ENCODE assay signal across 24 cellular contexts in the genomic region with DNA sequence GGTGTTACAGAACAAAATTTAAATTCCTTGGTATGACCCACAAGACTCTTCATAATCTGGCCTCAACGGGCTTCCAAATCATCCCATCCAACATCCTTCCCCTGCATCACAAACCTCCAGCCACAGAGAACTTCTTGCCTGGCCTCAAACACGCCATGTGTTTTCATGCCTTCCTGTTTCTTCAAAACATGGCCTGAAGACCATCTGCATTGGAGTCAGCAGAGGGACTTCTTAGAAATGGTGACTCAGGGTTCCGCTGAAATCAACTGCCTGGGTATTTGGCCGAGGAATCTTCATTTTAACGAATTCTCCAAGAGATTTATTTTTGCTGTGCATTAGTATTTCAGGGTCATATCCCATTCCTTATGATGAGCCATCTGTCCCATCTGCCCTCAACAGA.
"Had no signal": no experiment of that assay in that cellular context is flagged by ENCODE, and none has a peak within 500 bp of the region (broad histone marks: within the 10 kb centered on the region; RNA-seq: fewer than 3 reads in every experiment).

No MANE protein-coding gene starts in this region.

- H3K4me1 ChIP-seq: neural progenitor cell, right atrium auricular region, tibial artery, upper lobe of left lung, uterus had no signal

- H3K27ac ChIP-seq: epithelial cell of prostate, esophagus muscularis mucosa, gastroesophageal sphincter, neural progenitor cell, ovary, right atrium auricular region, sigmoid colon, tibial artery, upper lobe of left lung, uterus had no signal

- DNase-seq: effector memory CD8-positive, alpha-beta T cell; glutamatergic neuron; immature natural killer cell; kidney; left cardiac atrium; left ventricle myocardium superior; mesenchymal stem cell; midbrain; nucleus accumbens; ovary; sigmoid colon; small intestine; stimulated activated CD4-positive, alpha-beta T cell treated with anti-CD3 and anti-CD28 coated beads, Interleukin-12 subunit alpha, Interleukin-12 subunit beta, amount 100 ng/mL, for 4 hours; stimulated activated naive CD4-positive, alpha-beta T cell treated with Interleukin-2 at 50 U/mL for 16 hours; tibial artery; upper lobe of left lung; uterus had no signal

- H3K36me3 Mint-ChIP-seq: immature natural killer cell; natural killer cell treated with Interleukin-12 subunit alpha and Interleukin-12 subunit beta and Interleukin-15 and Interleukin-18, amount 100 ng/mL, for 72 hours; neural progenitor cell had no signal

- H3K4me1 Mint-ChIP-seq: immature natural killer cell had no signal

- H3K27ac Mint-ChIP-seq: effector memory CD8-positive, alpha-beta T cell; immature natural killer cell; natural killer cell treated with Interleukin-12 subunit alpha and Interleukin-12 subunit beta and Interleukin-15 and Interleukin-18, amount 100 ng/mL, for 72 hours; neural progenitor cell had no signal

- H3K4me3 ChIP-seq: esophagus muscularis mucosa, gastroesophageal sphincter, lung, neural progenitor cell, ovary, right atrium auricular region, sigmoid colon, tibial artery, upper lobe of left lung, uterus had no signal

- H3K9me3 Mint-ChIP-seq: effector memory CD8-positive, alpha-beta T cell; immature natural killer cell; natural killer cell treated with Interleukin-12 subunit alpha and Interleukin-12 subunit beta and Interleukin-15 and Interleukin-18, amount 100 ng/mL, for 72 hours had no signal

- H3K9me3 ChIP-seq: esophagus muscularis mucosa, gastroesophageal sphincter, ovary, right atrium auricular region, sigmoid colon, tibial artery, upper lobe of left lung, uterus had no signal

- H3K4me3 Mint-ChIP-seq: effector memory CD8-positive, alpha-beta T cell; immature natural killer cell; natural killer cell treated with Interleukin-12 subunit alpha and Interleukin-12 subunit beta and Interleukin-15 and Interleukin-18, amount 100 ng/mL, for 72 hours; neural progenitor cell had no signal

- H3K36me3 ChIP-seq: esophagus muscularis mucosa, gastroesophageal sphincter, neural progenitor cell, ovary, right atrium auricular region, sigmoid colon, tibial artery, upper lobe of left lung, uterus had no signal

- ATAC-seq: effector memory CD8-positive, alpha-beta T cell; gastroesophageal sphincter; left cardiac atrium; left ventricle myocardium superior; natural killer cell treated with Interleukin-12 subunit alpha and Interleukin-12 subunit beta and Interleukin-15 and Interleukin-18, amount 100 ng/mL, for 72 hours had no signal

- H3K27me3 ChIP-seq: esophagus muscularis mucosa, gastroesophageal sphincter, neural progenitor cell, ovary, right atrium auricular region, sigmoid colon, tibial artery, upper lobe of left lung, uterus had no signal
